Comparison of ENCODE assay signal across 17 cellular contexts in the genomic region with DNA sequence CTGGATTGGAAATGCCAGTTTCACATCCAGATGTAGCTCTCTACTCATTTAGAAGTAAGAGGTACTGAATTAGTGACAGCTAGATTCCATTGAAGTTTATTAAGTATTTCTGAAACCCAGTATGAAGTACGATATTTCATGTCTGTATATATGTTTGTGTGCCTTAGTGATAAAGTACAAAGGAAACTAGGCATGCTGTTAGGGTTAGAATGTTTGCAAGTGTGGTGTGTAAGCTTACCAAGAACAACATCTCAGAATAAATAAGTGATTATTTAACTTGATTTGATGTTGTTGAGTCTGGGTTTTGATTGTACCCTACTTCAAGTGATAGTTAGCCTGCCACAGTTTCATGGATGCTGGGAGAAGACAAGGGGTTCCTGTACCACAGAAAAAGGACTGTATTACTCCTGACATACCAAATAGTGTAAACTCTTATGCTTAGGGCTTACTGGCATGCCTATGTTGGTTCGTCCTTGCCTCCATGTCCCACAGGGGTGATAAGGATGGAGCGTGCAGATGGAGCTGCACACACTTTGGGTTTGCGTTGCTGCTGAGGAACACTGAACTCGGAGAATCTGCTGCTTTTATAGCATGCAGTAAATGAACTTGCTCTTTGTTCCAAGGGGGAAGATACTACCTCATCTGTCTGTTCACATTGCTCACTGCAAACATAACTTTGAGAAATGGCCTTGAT. TPM values are rescaled to one million over a fixed set of nuclear protein-coding genes. Genes with fewer than 3 reads are reported as not detected.
DNase-seq lines count a peak whose midpoint lies in the region; ATAC-seq and TF ChIP-seq lines count a peak whose summit lies in the region.
"Had no signal": no experiment of that assay in that cellular context is flagged by ENCODE, and none has a peak within 500 bp of the region (broad histone marks: within the 10 kb centered on the region; RNA-seq: fewer than 3 reads in every experiment).

No MANE protein-coding gene starts in this region.

- DNase-seq in Caco-2 (no peak), T-helper 17 cell (no peak), lower lobe of right lung (no peak)
- no peak for DNase-seq in activated CD8-positive, alpha-beta T cell treated with anti-CD3 and anti-CD28 coated beads for 36 hours
- DNase-seq: activated CD4-positive, alpha-beta T cell treated with anti-CD3 and anti-CD28 coated beads, Interleukin-2, amount 50 U/mL, for 48 hours; activated effector memory CD4-positive, alpha-beta T cell treated with Interleukin-2 at 50 U/mL for 16 hours; AML-193; DMS 273 treated with DMSO at 0.1 percent for 48 hours; effector CD4-positive, alpha-beta T cell; naive B cell; NCI-H2081; NCI-H69 had no signal

- no peak overlapping the region for H3K4me3 ChIP-seq in Caco-2 (ENCODE audit: low read depth, low read length)
- no peak overlapping the region for H3K4me3 ChIP-seq in lower lobe of right lung
- H3K4me3 ChIP-seq in skeletal muscle satellite cell (ENCODE audit: low read length): peak overlapping the region; percentile 10
- H3K4me3 ChIP-seq: HAP-1 had no signal

- H3K9me3 ChIP-seq in Caco-2 (no peaks in the 10 kb centered on the region), T-helper 17 cell (ENCODE audit: control insufficient read depth, low read length, poor library complexity, severe bottlenecking) (no peaks in the 10 kb centered on the region), lower lobe of right lung (no peaks in the 10 kb centered on the region), skeletal muscle satellite cell (replicated peaks; ENCODE audit: low read length) (no peaks in the 10 kb centered on the region)
- H3K9me3 ChIP-seq: HAP-1 had no signal

- H3K4me3 Mint-ChIP-seq in Caco-2 (ENCODE audit: unreplicated experiment) (no peak overlapping the region), T-helper 17 cell (peak overlapping the region; percentile 26)
- no peak overlapping the region for H3K4me3 Mint-ChIP-seq in activated CD8-positive, alpha-beta T cell treated with anti-CD3 and anti-CD28 coated beads for 36 hours
- H3K4me3 Mint-ChIP-seq: naive B cell had no signal

- CTCF ChIA-PET in Caco-2 (lab: Charles Lee): no interaction called here
- CTCF ChIA-PET in activated CD8-positive, alpha-beta T cell treated with anti-CD3 and anti-CD28 coated beads for 36 hours (lab: Charles Lee): interaction anchor here (0.7 to 1.3 kb wide), 3 partner anchors 17 to 57 kb away, joined by 3 to 4 read pairs (median 3); no protein-coding TSS in a partner anchor

- H3K27me3 ChIP-seq in Caco-2 (replicated peaks; ENCODE audit: control insufficient read depth, insufficient read depth, low read length) (no peaks in the 10 kb centered on the region), lower lobe of right lung (ENCODE audit: low read depth) (no peaks in the 10 kb centered on the region), skeletal muscle satellite cell (ENCODE audit: control insufficient read depth, insufficient read depth, low read length) (no peaks in the 10 kb centered on the region)

- H3K4me2 ChIP-seq in skeletal muscle satellite cell (ENCODE audit: low read length): peak overlapping the region; percentile 63

- no peaks in the 10 kb centered on the region for H3K9me3 Mint-ChIP-seq in Caco-2 (ENCODE audit: unreplicated experiment)
- H3K9me3 Mint-ChIP-seq in activated CD8-positive, alpha-beta T cell treated with anti-CD3 and anti-CD28 coated beads for 36 hours: no peaks in the 10 kb centered on the region
- H3K9me3 Mint-ChIP-seq: naive B cell had no signal

- no peak for ATAC-seq in T-helper 17 cell
- ATAC-seq in lower lobe of right lung: no peak
- ATAC-seq in GM18517 (IDR thresholded peaks at IDR 0.05; ENCODE audit: unreplicated experiment): no peak
- no peak for ATAC-seq in GM18519 (IDR thresholded peaks at IDR 0.05; ENCODE audit: low FRiP score, unreplicated experiment)
- ATAC-seq in activated CD8-positive, alpha-beta T cell treated with anti-CD3 and anti-CD28 coated beads for 36 hours: no peak
- ATAC-seq in HG02970 (IDR thresholded peaks at IDR 0.05; ENCODE audit: low FRiP score, unreplicated experiment): no peak

- peak overlapping the region; percentile 77 for H3K9ac ChIP-seq in skeletal muscle satellite cell (ENCODE audit: low read depth, low read length)

- peaks cover 18% of the 10 kb centered on the region for H3K36me3 Mint-ChIP-seq in Caco-2 (ENCODE audit: insufficient read depth, unreplicated experiment)
- no peaks in the 10 kb centered on the region for H3K36me3 Mint-ChIP-seq in T-helper 17 cell (ENCODE audit: low read depth)
- H3K36me3 Mint-ChIP-seq in activated CD8-positive, alpha-beta T cell treated with anti-CD3 and anti-CD28 coated beads for 36 hours (ENCODE audit: low read depth): peaks cover 3% of the 10 kb centered on the region
- H3K36me3 Mint-ChIP-seq: naive B cell had no signal

- peak overlapping the region; percentile 7 for H3K27ac ChIP-seq in lower lobe of right lung

- no peak for TF ChIP-seq CTCF in Caco-2 (IDR thresholded peaks at IDR 0.05; ENCODE audit: insufficient read depth in 1 of 2, low read depth in 1 of 2, low read length in 1 of 2, severe bottlenecking in 1 of 2, unreplicated experiment in 1 of 2)
- no peak for TF ChIP-seq CTCF in lower lobe of right lung (IDR thresholded peaks at IDR 0.05)
- TF ChIP-seq CTCF in activated CD8-positive, alpha-beta T cell treated with anti-CD3 and anti-CD28 coated beads for 36 hours (IDR thresholded peaks at IDR 0.05): no peak

- H3K4me1 Mint-ChIP-seq in Caco-2 (ENCODE audit: low read depth, unreplicated experiment): peaks cover 23% of the 10 kb centered on the region
- peaks cover 27% of the 10 kb centered on the region for H3K4me1 Mint-ChIP-seq in T-helper 17 cell
- H3K4me1 Mint-ChIP-seq in activated CD8-positive, alpha-beta T cell treated with anti-CD3 and anti-CD28 coated beads for 36 hours (ENCODE audit: low read depth): peaks cover 17% of the 10 kb centered on the region
- H3K4me1 Mint-ChIP-seq: naive B cell had no signal

- H3K27me3 Mint-ChIP-seq in Caco-2 (ENCODE audit: insufficient read depth, unreplicated experiment): no peaks in the 10 kb centered on the region
- no peaks in the 10 kb centered on the region for H3K27me3 Mint-ChIP-seq in T-helper 17 cell
- no peaks in the 10 kb centered on the region for H3K27me3 Mint-ChIP-seq in activated CD8-positive, alpha-beta T cell treated with anti-CD3 and anti-CD28 coated beads for 36 hours

- no peaks in the 10 kb centered on the region; the same call in 1 of the 2 replicates for H3K36me3 ChIP-seq in Caco-2 (ENCODE audit: control insufficient read depth, insufficient read depth, low read length)
- H3K36me3 ChIP-seq in lower lobe of right lung: no peaks in the 10 kb centered on the region
- H3K36me3 ChIP-seq in skeletal muscle satellite cell (ENCODE audit: insufficient read depth, low read length): peaks cover 13% of the 10 kb centered on the region
- H3K36me3 ChIP-seq: HAP-1 had no signal

- POLR2A ChIA-PET in Caco-2 (lab: Charles Lee): no interaction called here
- POLR2A ChIA-PET in activated CD8-positive, alpha-beta T cell treated with anti-CD3 and anti-CD28 coated beads for 36 hours (lab: Charles Lee): no interaction called here

- H3K27ac Mint-ChIP-seq in Caco-2 (ENCODE audit: unreplicated experiment): peak overlapping the region; percentile 16
- peak overlapping the region; percentile 16 for H3K27ac Mint-ChIP-seq in T-helper 17 cell
- no peak overlapping the region for H3K27ac Mint-ChIP-seq in activated CD8-positive, alpha-beta T cell treated with anti-CD3 and anti-CD28 coated beads for 36 hours
- H3K27ac Mint-ChIP-seq: naive B cell had no signal

- BruUV-seq in Caco-2 (replicated peaks; lab: Mats Ljungman, UMichigan): no TSS peak

- peaks cover 73% of the 10 kb centered on the region for H3K4me1 ChIP-seq in Caco-2
- H3K4me1 ChIP-seq in lower lobe of right lung: peaks cover 13% of the 10 kb centered on the region
- peaks cover 56% of the 10 kb centered on the region for H3K4me1 ChIP-seq in skeletal muscle satellite cell (ENCODE audit: control insufficient read depth, insufficient read depth, low read length)

- intact Hi-C loops in Caco-2 (cut with micrococcal nuclease; ENCODE audit: unreplicated experiment): no loop called here
- intact Hi-C loops in lower lobe of right lung (cut with DNase I): no loop called here
- intact Hi-C loops in activated CD8-positive, alpha-beta T cell treated with anti-CD3 and anti-CD28 coated beads for 36 hours (cut with micrococcal nuclease): no loop called here

RNA-seq across cellular contexts. Expression of a gene that starts 43.6 kb away (rescaled TPM):
- total RNA-seq in Caco-2 (2022) (59.8 and 63.5 TPM in 2 replicates), T-helper 17 cell (10 to 100 TPM; 27.0 to 41.6 TPM), lower lobe of right lung (153 TPM)
- 86.9 and 88.0 TPM in 2 replicates for total RNA-seq in skeletal muscle satellite cell (2012; rRNA removed)
- total RNA-seq in activated CD8-positive, alpha-beta T cell treated with anti-CD3 and anti-CD28 coated beads for 36 hours: 10 to 100 TPM; 10.6 to 12.0 TPM
